1 cellular context compared by ENCODE assay signal in genomic region chr2:164069542-164069941, GRCh38.
TF ChIP-seq lines count a peak whose summit lies in the region.

No MANE protein-coding gene starts in this region.

TF ChIP-seq in H1, 55 proteins besides CTCF, POLR2A, EP300 and RAD21 (continued from another document):
- no peak for TF ChIP-seq GTF2F1 (IDR thresholded peaks at IDR 0.05; ENCODE audit: borderline replicate concordance, low read depth, low read length)
